29 cellular contexts compared by ENCODE assay signal in genomic region chr1:82820816-82821215, GRCh38.
"Had no signal": no experiment of that assay in that cellular context is flagged by ENCODE, and none has a peak within 500 bp of the region (broad histone marks: within the 10 kb centered on the region; RNA-seq: fewer than 3 reads in every experiment).

No MANE protein-coding gene starts in this region.

- H3K36me3 ChIP-seq: ascending aorta had no signal

- H3K4me3 ChIP-seq: ascending aorta, body of pancreas had no signal

- H3K36me3 Mint-ChIP-seq: activated CD4-positive, alpha-beta memory T cell treated with anti-CD3 and anti-CD28 coated beads for 36 hours; activated naive CD4-positive, alpha-beta T cell treated with anti-CD3 and anti-CD28 coated beads, Interleukin-2, amount 50 U/mL, for 72 hours; T-cell had no signal

- H3K27ac ChIP-seq: ascending aorta, body of pancreas, VCaP had no signal

- DNase-seq: activated CD4-positive, alpha-beta memory T cell treated with anti-CD3 and anti-CD28 coated beads for 36 hours; activated CD4-positive, alpha-beta T cell treated with anti-CD3 and anti-CD28 coated beads, Interleukin-2, amount 10 ng/mL, durations not matched to agents 7 days and 5 days; activated CD4-positive, CD25-positive, alpha-beta regulatory T cell; activated CD8-positive, alpha-beta memory T cell treated with anti-CD3 and anti-CD28 coated beads for 24 hours; activated effector memory CD4-positive, alpha-beta T cell treated with anti-CD3 and anti-CD28 coated beads, Interleukin-2, amount 50 U/mL, for 16 hours; activated naive CD4-positive, alpha-beta T cell treated with Interleukin-2 at 50 U/mL for 16 hours; activated naive CD8-positive, alpha-beta T cell treated with anti-CD3 and anti-CD28 coated beads, Interleukin-2, amount 50 U/mL, for 24 hours; activated T-cell treated with anti-CD3 and anti-CD28 coated beads, Interleukin-2, amount 50 U/mL, for 4 hours; amniotic stem cell; body of pancreas; Kasumi-1; KBM-7; MV-4-11; NCI-H1092 treated with DMSO at 0.1 percent for 48 hours; NCI-H1417 treated with DMSO at 0.1 percent for 48 hours; NCI-H1694; NCI-H2029 treated with DMSO at 0.1 percent for 48 hours; NCI-H345; NCI-H510A; NCI-H526 treated with DMSO at 0.1 percent for 48 hours; PC-3; SHP77 treated with DMSO at 0.1 percent for 48 hours; T-cell; T-helper 2 cell; T1000 had no signal

- H3K4me1 Mint-ChIP-seq: central memory CD8-positive, alpha-beta T cell had no signal

- H3K4me3 Mint-ChIP-seq: activated CD4-positive, alpha-beta memory T cell treated with anti-CD3 and anti-CD28 coated beads for 36 hours; activated CD4-positive, alpha-beta T cell treated with anti-CD3 and anti-CD28 coated beads, Interleukin-2, amount 10 ng/mL, durations not matched to agents 7 days and 5 days; activated naive CD8-positive, alpha-beta T cell treated with anti-CD3 and anti-CD28 coated beads, Interleukin-2, amount 50 U/mL, for 24 hours; activated T-cell treated with anti-CD3 and anti-CD28 coated beads, Interleukin-2, amount 50 U/mL, for 4 hours; central memory CD8-positive, alpha-beta T cell; T-cell had no signal

- H3K9me3 Mint-ChIP-seq: activated CD4-positive, alpha-beta T cell treated with anti-CD3 and anti-CD28 coated beads, Interleukin-2, amount 10 ng/mL, durations not matched to agents 7 days and 5 days; activated naive CD4-positive, alpha-beta T cell treated with anti-CD3 and anti-CD28 coated beads, Interleukin-2, amount 50 U/mL, for 72 hours; activated naive CD8-positive, alpha-beta T cell treated with anti-CD3 and anti-CD28 coated beads, Interleukin-2, amount 50 U/mL, for 24 hours; T-cell had no signal

- H3K27me3 ChIP-seq: ascending aorta, body of pancreas had no signal

- H3K4me1 ChIP-seq: ascending aorta, body of pancreas had no signal

- H3K9me3 ChIP-seq: ascending aorta, body of pancreas had no signal

- H3K27me3 Mint-ChIP-seq: activated CD4-positive, alpha-beta memory T cell treated with anti-CD3 and anti-CD28 coated beads for 36 hours; activated CD4-positive, alpha-beta T cell treated with anti-CD3 and anti-CD28 coated beads, Interleukin-2, amount 10 ng/mL, durations not matched to agents 7 days and 5 days; activated naive CD8-positive, alpha-beta T cell treated with anti-CD3 and anti-CD28 coated beads, Interleukin-2, amount 50 U/mL, for 24 hours; central memory CD8-positive, alpha-beta T cell; T-cell had no signal

- ATAC-seq: activated naive CD4-positive, alpha-beta T cell treated with anti-CD3 and anti-CD28 coated beads, Interleukin-2, amount 50 U/mL, for 72 hours; activated naive CD8-positive, alpha-beta T cell treated with anti-CD3 and anti-CD28 coated beads, Interleukin-2, amount 50 U/mL, for 24 hours; activated T-cell treated with anti-CD3 and anti-CD28 coated beads, Interleukin-2, amount 50 U/mL, for 4 hours; body of pancreas; PC-3; T-cell had no signal

- H3K27ac Mint-ChIP-seq: activated CD4-positive, alpha-beta memory T cell treated with anti-CD3 and anti-CD28 coated beads for 36 hours; activated CD4-positive, alpha-beta T cell treated with anti-CD3 and anti-CD28 coated beads, Interleukin-2, amount 10 ng/mL, durations not matched to agents 7 days and 5 days; activated naive CD4-positive, alpha-beta T cell treated with anti-CD3 and anti-CD28 coated beads, Interleukin-2, amount 50 U/mL, for 72 hours; activated naive CD8-positive, alpha-beta T cell treated with anti-CD3 and anti-CD28 coated beads, Interleukin-2, amount 50 U/mL, for 24 hours had no signal
